ENCODE assay signal across 7 cellular contexts in genomic region chr12:14366211-14366762, GRCh38. TPM values are rescaled to one million over a fixed set of nuclear protein-coding genes. Genes with fewer than 3 reads are reported as not detected.
DNase-seq lines count a peak whose midpoint lies in the region; ATAC-seq, FAIRE-seq and TF ChIP-seq lines count a peak whose summit lies in the region.

No MANE protein-coding gene starts in this region.

- peak overlapping the region; percentile 69 for H3K4me2 ChIP-seq in HepG2 (ENCODE audit: low read depth, low read length)

- H3K4me3 Mint-ChIP-seq in brain (peak overlapping the region; percentile 85 to 95 (median 90)), type B pancreatic cell (peak overlapping the region; percentile 95)

- H3K36me3 Mint-ChIP-seq in brain: peaks cover 28% of the 10 kb centered on the region
- peaks cover 34% of the 10 kb centered on the region for H3K36me3 Mint-ChIP-seq in type B pancreatic cell

- CTCF ChIA-PET in HepG2 (lab: Yijun Ruan, JAX; ENCODE audit: low intra/inter-chr PET ratio, low total read pairs): interaction anchor here (1.3 to 2.3 kb wide), 3 partner anchors 110 to 180 kb away, joined by 5 to 8 read pairs (median 7); no protein-coding TSS in a partner anchor

- no peaks in the 10 kb centered on the region for H4K20me1 ChIP-seq in HepG2 (ENCODE audit: insufficient read depth, low read length)

- no peak overlapping the region for H3K27ac ChIP-seq in HepG2 (ENCODE audit: extremely low read length, insufficient read depth, low read length)

- H3K27me3 Mint-ChIP-seq in brain: peaks cover 7% of the 10 kb centered on the region
- H3K27me3 Mint-ChIP-seq in type B pancreatic cell: peaks cover 3% of the 10 kb centered on the region

- TF ChIP-seq CTCF in GM12865 (IDR thresholded peaks at IDR 0.05; ENCODE audit: insufficient read depth, low read depth, low read length, missing control alignments): peak; percentile 13
- TF ChIP-seq CTCF in brain (conservative IDR thresholded peaks at IDR 0.05): peak; percentile 54 to 59
- peak; percentile 43 for TF ChIP-seq CTCF in HepG2 (CRISPR knock-in tag; IDR thresholded peaks at IDR 0.05)
- TF ChIP-seq CTCF in type B pancreatic cell (conservative IDR thresholded peaks at IDR 0.05): peak; percentile 64

- DNase-seq in GM12865 (ENCODE audit: low read depth): peak; percentile 66
- DNase-seq in NCI-H1092 (lab: John Stamatoyannopoulos, UW): peak; percentile 24
- peak; percentile 28 for DNase-seq in HepG2 (ENCODE audit: low spot score)
- DNase-seq in type B pancreatic cell (ENCODE audit: extremely low spot score, unreplicated experiment): no peak
- DNase-seq in stimulated activated CD4-positive, alpha-beta T cell treated with anti-CD3 and anti-CD28 coated beads, Interleukin-4, amount 100 ng/mL, for 24 hours: no peak

- no peaks in the 10 kb centered on the region for H3K27me3 ChIP-seq in HepG2 (ENCODE audit: control insufficient read depth in 1 of 2, insufficient read depth in 2 of 2, low read length in 2 of 2)

- H3K9ac ChIP-seq in HepG2 (ENCODE audit: insufficient read depth, low read depth, low read length): 0 out of 2 replicates have a peak overlapping the region, but pooled peaks have one; percentile 2

- H2AFZ ChIP-seq in HepG2 (ENCODE audit: low read length): no peak overlapping the region

- no peaks in the 10 kb centered on the region for H3K9me3 ChIP-seq in HepG2 (ENCODE audit: low read length)

- intact Hi-C loops in HepG2 (cut with micrococcal nuclease; ENCODE audit: unreplicated experiment): loop anchor here (1.0 kb wide), 1 partner anchor 127 kb away; no protein-coding TSS in a partner anchor

- no peak for FAIRE-seq in HepG2 (lab: Jason Lieb, UNC)

- H3K4me1 Mint-ChIP-seq in brain: peaks cover 32% of the 10 kb centered on the region
- no peaks in the 10 kb centered on the region for H3K4me1 Mint-ChIP-seq in type B pancreatic cell (ENCODE audit: unreplicated experiment)

- TSS peak; percentile 67 for BruUV-seq in HepG2 (replicated peaks; lab: Mats Ljungman, UMichigan)

- in situ Hi-C loops in HepG2 (cut with HindIII; ENCODE audit: extremely low pct_ligation_motif_present, low pct_unique_long_range_greater_than_20kb): no loop called here

- no peak for ATAC-seq in HepG2
- no peak for ATAC-seq in GM18511 (IDR thresholded peaks at IDR 0.05; ENCODE audit: unreplicated experiment)

- no peak for TF ChIP-seq POLR2A in HepG2 (IDR thresholded peaks at IDR 0.05; ENCODE audit: insufficient read depth in 1 of 2, low read depth in 2 of 2, low read length in 2 of 2)

- no peaks in the 10 kb centered on the region for H3K79me2 ChIP-seq in HepG2 (ENCODE audit: insufficient read depth, low read length)

- H3K27ac Mint-ChIP-seq in brain (peak overlapping the region; percentile 87 to 100 (median 96)), type B pancreatic cell (peak overlapping the region; percentile 93)

- no peaks in the 10 kb centered on the region for H3K36me3 ChIP-seq in HepG2 (replicated peaks in 1 of 2; ENCODE audit: control insufficient read depth in 1 of 2, insufficient read depth in 2 of 2, low read length in 2 of 2)

- TF ChIP-seq EP300 in HepG2 (IDR thresholded peaks at IDR 0.05; ENCODE audit: low read depth in 2 of 2, low read length in 2 of 2): no peak
- TF ChIP-seq EP300 in HepG2 (CRISPR knock-in tag; IDR thresholded peaks at IDR 0.05; ENCODE audit: borderline replicate concordance): no peak

- POLR2A ChIA-PET in HepG2 (lab: Yijun Ruan, JAX): interaction anchor here (1.2 to 1.4 kb wide), 2 partner anchors 19 to 108 kb away, joined by 6 to 7 read pairs; no protein-coding TSS in a partner anchor

- H3K4me3 ChIP-seq in GM12865 (ENCODE audit: low read depth, low read length) (peak overlapping the region; percentile 91), HepG2 (replicated peaks in 1 of 3; ENCODE audit: insufficient read depth in 1 of 3, low read depth in 2 of 3, low read length in 3 of 3) (peak overlapping the region; percentile 41 to 55 (median 49); a peak in 5 of 6 replicates)

- no peak for TF ChIP-seq RAD21 in HepG2 (CRISPR knock-in tag; IDR thresholded peaks at IDR 0.05)

- peaks cover 10 to 28% (median 21%) of the 10 kb centered on the region in 5 experiments for H3K9me3 Mint-ChIP-seq in brain
- peaks cover 11% of the 10 kb centered on the region for H3K9me3 Mint-ChIP-seq in type B pancreatic cell

- WGBS in HepG2 (ENCODE audit: low lambda C conversion rate): 16% methylated on average over 5 of the region's 5 CpGs

- peaks cover 19% of the 10 kb centered on the region; the same call in 1 of the 2 replicates for H3K4me1 ChIP-seq in HepG2 (ENCODE audit: insufficient read depth, low read length)

TF ChIP-seq in HepG2, 621 proteins besides CTCF, POLR2A, EP300 and RAD21:
- TF ChIP-seq, protein P1, sequence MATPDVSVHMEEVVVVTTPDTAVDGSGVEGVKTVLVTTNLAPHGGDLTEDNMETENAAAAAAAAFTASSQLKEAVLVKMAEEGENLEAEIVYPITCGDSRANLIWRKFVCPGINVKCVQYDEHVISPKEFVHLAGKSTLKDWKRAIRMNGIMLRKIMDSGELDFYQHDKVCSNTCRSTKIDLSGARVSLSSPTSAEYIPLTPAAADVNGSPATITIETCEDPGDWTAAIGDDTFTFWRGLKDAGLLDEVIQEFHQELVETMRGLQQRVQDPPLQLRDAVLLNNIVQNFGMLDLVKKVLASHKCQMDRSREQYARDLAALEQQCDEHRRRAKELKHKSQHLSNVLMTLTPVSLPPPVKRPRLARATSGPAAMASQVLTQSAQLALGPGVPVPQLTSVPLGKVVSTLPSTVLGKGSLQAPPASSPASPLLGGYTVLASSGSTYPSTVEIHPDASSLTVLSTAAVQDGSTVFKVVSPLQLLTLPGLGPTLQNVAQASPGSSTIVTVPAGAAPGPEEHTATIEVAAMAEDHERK (CRISPR knock-in tag; IDR thresholded peaks at IDR 0.05; ENCODE audit: low read depth): no peak
- TF ChIP-seq STAG1 (CRISPR knock-in tag; IDR thresholded peaks at IDR 0.05): peak; percentile 70
- peak; percentile 33; the same call in 1 of the 2 replicates for TF ChIP-seq ARID3A (IDR thresholded peaks at IDR 0.05; ENCODE audit: low read depth, low read length)
- TF ChIP-seq ZNF652 (CRISPR knock-in tag; IDR thresholded peaks at IDR 0.05; ENCODE audit: borderline replicate concordance, low read depth): peak; percentile 96

RNA-seq across cellular contexts. Expression of gene ATF7IP, which starts 0.8 kb away (rescaled TPM):
- polyA plus RNA-seq in brain (ENCODE audit: insufficient read depth, low read depth, low replicate concordance): 23.9 TPM
- total RNA-seq in HepG2 (2016; rRNA removed; fragmentation: Illumina TruSeq; extraction: Trizol): 11.8 and 15.2 TPM in 2 replicates
- 13.2 and 15.0 TPM in 2 replicates for total RNA-seq in HepG2 (2016; cell fraction: cytosol; rRNA removed; fragmentation: Illumina TruSeq; extraction: Trizol; ENCODE audit: low read depth)
- 7.3 and 14.4 TPM in 2 replicates for total RNA-seq in HepG2 (2016; cell fraction: insoluble cytoplasmic fraction; rRNA removed; fragmentation: Illumina TruSeq; extraction: Trizol)
- 15.8 and 17.6 TPM in 2 replicates for total RNA-seq in HepG2 (2016; cell fraction: membrane; rRNA removed; fragmentation: Illumina TruSeq; extraction: Trizol)
- total RNA-seq in HepG2 (2016; cell fraction: nucleus; rRNA removed; fragmentation: Illumina TruSeq; extraction: Trizol): 12.9 and 14.6 TPM in 2 replicates
- 1.5 and 1.8 TPM in 2 replicates for polyA plus RNA-seq in HepG2 (2011; rRNA removed)
- polyA plus RNA-seq in HepG2 (2011; cell fraction: cytosol; rRNA removed): 0.78 and 0.96 TPM in 2 replicates
- polyA plus RNA-seq in HepG2 (2011; cell fraction: nucleus; rRNA removed): 1.6 and 1.9 TPM in 2 replicates
- polyA plus RNA-seq in HepG2 (2012): 1.4 and 4.3 TPM in 2 replicates
- polyA plus RNA-seq in HepG2 (2016; cell fraction: cytosol; fragmentation: Illumina TruSeq; extraction: Trizol; ENCODE audit: low read depth): 0.19 and 0.22 TPM in 2 replicates
- polyA plus RNA-seq in HepG2 (2016; cell fraction: insoluble cytoplasmic fraction; fragmentation: Illumina TruSeq; extraction: Trizol; ENCODE audit: low read depth): 5.7 and 6.5 TPM in 2 replicates
- 0.56 and 0.68 TPM in 2 replicates for polyA plus RNA-seq in HepG2 (2016; cell fraction: membrane; fragmentation: Illumina TruSeq; extraction: Trizol; ENCODE audit: low read depth)
- polyA plus RNA-seq in HepG2 (2016; cell fraction: nucleus; fragmentation: Illumina TruSeq; extraction: Trizol; ENCODE audit: insufficient read depth, low read depth): 3.9 and 4.7 TPM in 2 replicates
- 12.7 and 41.4 TPM in 2 replicates for polyA minus RNA-seq in HepG2 (2011; rRNA and poly(A)+ RNA removed; ENCODE audit: low replicate concordance)
- 4.7 TPM in 2 replicates for polyA minus RNA-seq in HepG2 (2011; cell fraction: cytosol; rRNA and poly(A)+ RNA removed)
- 15.3 and 17.4 TPM in 2 replicates for polyA minus RNA-seq in HepG2 (2011; cell fraction: nucleus; rRNA and poly(A)+ RNA removed)
- 102 and 136 TPM in 2 replicates for total RNA-seq in type B pancreatic cell (ENCODE audit: low replicate concordance)

Comparison
In these comparisons a context has a peak if more than half of its experiments do, and no peak if none do; other contexts are left out.
1. DNase-seq: peak in GM12865 (single experiment), NCI-H1092 (single experiment) and HepG2 (single experiment); none in type B pancreatic cell (single experiment) and stimulated activated CD4-positive, alpha-beta T cell treated with anti-CD3 and anti-CD28 coated beads, Interleukin-4, amount 100 ng/mL, for 24 hours (single experiment).
2. CTCF ChIP-seq: peak in every context shown above with its lines; median percentile 64 in type B pancreatic cell; 56 in brain; 43 in HepG2; 13 in GM12865.